19 cellular contexts compared by ENCODE assay signal in genomic region chr3:35322070-35322469, GRCh38.
DNase-seq lines count a peak whose midpoint lies in the region; ATAC-seq and TF ChIP-seq lines count a peak whose summit lies in the region.
"Had no signal": no experiment of that assay in that cellular context is flagged by ENCODE, and none has a peak within 500 bp of the region (broad histone marks: within the 10 kb centered on the region; RNA-seq: fewer than 3 reads in every experiment).

No MANE protein-coding gene starts in this region.

- H3K4me1 Mint-ChIP-seq in activated T-cell treated with anti-CD3 and anti-CD28 coated beads, Interleukin-2, amount 50 U/mL, for 24 hours (ENCODE audit: low read depth), result no peaks in the 10 kb centered on the region
- H3K4me1 Mint-ChIP-seq: activated naive CD8-positive, alpha-beta T cell treated with anti-CD3 and anti-CD28 coated beads for 36 hours; CD8-positive, alpha-beta memory T cell had no signal

- peaks cover 15% of the 10 kb centered on the region for H3K9me3 Mint-ChIP-seq in activated T-cell treated with anti-CD3 and anti-CD28 coated beads, Interleukin-2, amount 50 U/mL, for 24 hours
- H3K9me3 Mint-ChIP-seq: activated T-helper 1 cell treated with anti-CD3 and anti-CD28 coated beads, Interleukin-12 subunit alpha, Interleukin-12 subunit beta, Interleukin-2, Interleukin-4 antibody, amounts not matched to agents 30 ng/mL and 10 ng/mL and 1 ng/mL, durations not matched to agents 14 hours and 24 hours and 36 hours had no signal

- H3K27me3 ChIP-seq in SJCRH30, result no peaks in the 10 kb centered on the region
- H3K27me3 ChIP-seq: cardiac muscle cell, SJSA1, testis had no signal

- no peak overlapping the region for H3K4me3 ChIP-seq in SJCRH30
- H3K4me3 ChIP-seq in epithelial cell of proximal tubule (ENCODE audit: low read depth, low read length), result no peak overlapping the region
- H3K4me3 ChIP-seq: cardiac muscle cell, SJSA1, testis had no signal

- DNase-seq in ELR (ENCODE audit: low read depth), result peak; percentile 6
- peak; percentile 2 for DNase-seq in SJCRH30
- DNase-seq in epithelial cell of proximal tubule (ENCODE audit: low read depth), result peak; percentile 73
- DNase-seq in myocyte (ENCODE audit: low read depth), result peak; percentile 13
- DNase-seq in activated T-cell treated with anti-CD3 and anti-CD28 coated beads, Interleukin-2, amount 50 U/mL, for 24 hours, result no peak
- no peak for DNase-seq in SHP77 treated with DMSO at 0.1 percent for 48 hours (lab: John Stamatoyannopoulos, UW)
- no peak for DNase-seq in posterior vena cava (ENCODE audit: low spot score)
- DNase-seq: activated naive CD8-positive, alpha-beta T cell treated with anti-CD3 and anti-CD28 coated beads for 36 hours; CD8-positive, alpha-beta memory T cell; DMS79 treated with DMSO at 0.1 percent for 48 hours; NCI-H1436; NCI-H748 treated with DMSO at 0.1 percent for 48 hours; right cardiac atrium; testis had no signal

- no peak for ATAC-seq in HG02938 (IDR thresholded peaks at IDR 0.05; ENCODE audit: unreplicated experiment)
- ATAC-seq: activated CD4-positive, CD25-positive, alpha-beta regulatory T cell treated with anti-CD3 and anti-CD28 coated beads, Interleukin-2, amount 50 U/mL, for 24 hours; right cardiac atrium had no signal

- H3K4me3 Mint-ChIP-seq in activated T-cell treated with anti-CD3 and anti-CD28 coated beads, Interleukin-2, amount 50 U/mL, for 24 hours, result no peak overlapping the region
- H3K4me3 Mint-ChIP-seq: activated naive CD8-positive, alpha-beta T cell treated with anti-CD3 and anti-CD28 coated beads for 36 hours; activated T-helper 1 cell treated with anti-CD3 and anti-CD28 coated beads, Interleukin-12 subunit alpha, Interleukin-12 subunit beta, Interleukin-2, Interleukin-4 antibody, amounts not matched to agents 30 ng/mL and 10 ng/mL and 1 ng/mL, durations not matched to agents 14 hours and 24 hours and 36 hours; CD8-positive, alpha-beta memory T cell had no signal

- H3K36me3 Mint-ChIP-seq in activated T-cell treated with anti-CD3 and anti-CD28 coated beads, Interleukin-2, amount 50 U/mL, for 24 hours (ENCODE audit: low read depth), result no peaks in the 10 kb centered on the region
- H3K36me3 Mint-ChIP-seq: activated naive CD8-positive, alpha-beta T cell treated with anti-CD3 and anti-CD28 coated beads for 36 hours; CD8-positive, alpha-beta memory T cell had no signal

- intact Hi-C loops in posterior vena cava (cut with DNase I), result no loop called here

- H3K4me1 ChIP-seq in SJCRH30, result no peaks in the 10 kb centered on the region
- H3K4me1 ChIP-seq: SJSA1, testis had no signal

- no peaks in the 10 kb centered on the region for H3K36me3 ChIP-seq in SJCRH30
- H3K36me3 ChIP-seq: cardiac muscle cell, SJSA1 had no signal

- no peak for TF ChIP-seq CTCF in epithelial cell of proximal tubule (conservative IDR thresholded peaks at IDR 0.05; ENCODE audit: low read depth, low read length)

- H3K27ac ChIP-seq in SJCRH30, result no peak overlapping the region
- H3K27ac ChIP-seq: cardiac muscle cell, SJSA1, testis had no signal

- H3K27ac Mint-ChIP-seq in activated T-cell treated with anti-CD3 and anti-CD28 coated beads, Interleukin-2, amount 50 U/mL, for 24 hours, result no peak overlapping the region
- H3K27ac Mint-ChIP-seq: activated naive CD8-positive, alpha-beta T cell treated with anti-CD3 and anti-CD28 coated beads for 36 hours; activated T-helper 1 cell treated with anti-CD3 and anti-CD28 coated beads, Interleukin-12 subunit alpha, Interleukin-12 subunit beta, Interleukin-2, Interleukin-4 antibody, amounts not matched to agents 30 ng/mL and 10 ng/mL and 1 ng/mL, durations not matched to agents 14 hours and 24 hours and 36 hours; CD8-positive, alpha-beta memory T cell had no signal

- H3K9me3 ChIP-seq in SJCRH30 (replicated peaks), result no peaks in the 10 kb centered on the region; the same call in 1 of the 2 replicates
- H3K9me3 ChIP-seq: SJSA1, testis had no signal

- no peaks in the 10 kb centered on the region for H3K27me3 Mint-ChIP-seq in activated T-cell treated with anti-CD3 and anti-CD28 coated beads, Interleukin-2, amount 50 U/mL, for 24 hours
- H3K27me3 Mint-ChIP-seq: activated naive CD8-positive, alpha-beta T cell treated with anti-CD3 and anti-CD28 coated beads for 36 hours; CD8-positive, alpha-beta memory T cell had no signal

Comparison
In these comparisons a context has a peak if more than half of its experiments do, and no peak if none do; other contexts are left out.
1. DNase-seq: peak in ELR (single experiment), SJCRH30 (2 of 2), epithelial cell of proximal tubule (single experiment) and myocyte (single experiment); none in activated T-cell treated with anti-CD3 and anti-CD28 coated beads, Interleukin-2, amount 50 U/mL, for 24 hours (single experiment), SHP77 treated with DMSO at 0.1 percent for 48 hours (single experiment) and posterior vena cava (single experiment).